ENCODE assay signal across 10 cellular contexts in genomic region chr1:94803517-94804441, GRCh38. TPM values are rescaled to one million over a fixed set of nuclear protein-coding genes. Genes with fewer than 3 reads are reported as not detected.
A peak's percentile ranks its signal among the peaks of the same experiment; 100 is the strongest.
DNase-seq lines count a peak whose midpoint lies in the region; TF ChIP-seq lines count a peak whose summit lies in the region.
"Had no signal": no experiment of that assay in that cellular context is flagged by ENCODE, and none has a peak within 500 bp of the region (broad histone marks: within the 10 kb centered on the region; RNA-seq: fewer than 3 reads in every experiment).

No MANE protein-coding gene starts in this region.

- H3K9me3 ChIP-seq in smooth muscle cell (replicated peaks; ENCODE audit: low read depth) = no peaks in the 10 kb centered on the region

- H3K4me3 Mint-ChIP-seq in brain (peak overlapping the region in 1 of 5 experiments; percentile 45), chondrocyte (ENCODE audit: unreplicated experiment) (no peak overlapping the region)
- H3K4me3 Mint-ChIP-seq: T-helper 1 cell treated with Interleukin-12 subunit alpha and Interleukin-12 subunit beta and Interleukin-4 antibody, amounts not matched to agents 30 μg/mL and 1 μg/mL, for 36 hours had no signal

- H3K79me2 ChIP-seq in smooth muscle cell (ENCODE audit: low read depth) = peaks cover 5% of the 10 kb centered on the region

- peaks cover 26% of the 10 kb centered on the region for H3K4me1 ChIP-seq in smooth muscle cell (ENCODE audit: low read depth)

- H3K4me2 ChIP-seq in smooth muscle cell = peak overlapping the region; percentile 16

- H3K36me3 ChIP-seq in smooth muscle cell (ENCODE audit: low read depth) (no peaks in the 10 kb centered on the region), H7 (replicated peaks; ENCODE audit: control insufficient read depth, insufficient read depth, low read length) (no peaks in the 10 kb centered on the region)

- H4K20me1 ChIP-seq in smooth muscle cell (ENCODE audit: low read depth) = no peaks in the 10 kb centered on the region

- peak overlapping the region; percentile 79 for H2AFZ ChIP-seq in smooth muscle cell (ENCODE audit: low read depth)

- H3K9me3 Mint-ChIP-seq in brain (no peaks in the 10 kb centered on the region), chondrocyte (ENCODE audit: low read depth) (no peaks in the 10 kb centered on the region)
- H3K9me3 Mint-ChIP-seq: T-helper 1 cell treated with Interleukin-12 subunit alpha and Interleukin-12 subunit beta and Interleukin-4 antibody, amounts not matched to agents 30 μg/mL and 1 μg/mL, for 36 hours had no signal

- H3K27ac ChIP-seq in smooth muscle cell (ENCODE audit: low read depth) = peak overlapping the region; percentile 55

- H3K27me3 Mint-ChIP-seq in brain = no peaks in the 10 kb centered on the region
- no peaks in the 10 kb centered on the region for H3K27me3 Mint-ChIP-seq in chondrocyte (ENCODE audit: low read depth)

- DNase-seq in NCI-H1694 treated with DMSO at 0.1 percent for 48 hours (lab: John Stamatoyannopoulos, UW) (peak; percentile 91), left kidney (ENCODE audit: low read depth, low spot score) (peak; percentile 66), smooth muscle cell (lab: John Stamatoyannopoulos, UW; ENCODE audit: unreplicated experiment) (no peak), NCI-H526 treated with DMSO at 0.1 percent for 48 hours (lab: John Stamatoyannopoulos, UW) (no peak), H7 (no peak), iPS-NIHi7 (ENCODE audit: extremely low spot score) (no peak), chondrocyte (ENCODE audit: low spot score) (no peak)
- DNase-seq: MM.1S had no signal

- H3K9ac ChIP-seq in smooth muscle cell (ENCODE audit: low read depth) = peak overlapping the region; percentile 27

- H3K4me1 Mint-ChIP-seq in brain (peaks cover 55% of the 10 kb centered on the region), chondrocyte (ENCODE audit: low read depth) (peaks cover 29% of the 10 kb centered on the region)

- WGBS in smooth muscle cell (ENCODE audit: low lambda C conversion rate) = 56% methylated on average over 8 of the region's 8 CpGs

- H3K36me3 Mint-ChIP-seq in brain (no peaks in the 10 kb centered on the region), chondrocyte (ENCODE audit: low read depth) (no peaks in the 10 kb centered on the region)

- TF ChIP-seq CTCF in brain (conservative IDR thresholded peaks at IDR 0.05) = no peak
- TF ChIP-seq CTCF in smooth muscle cell (IDR thresholded peaks at IDR 0.05; ENCODE audit: borderline replicate concordance, insufficient read depth, poor library complexity, severe bottlenecking) = no peak
- TF ChIP-seq CTCF in chondrocyte (IDR thresholded peaks at IDR 0.05) = no peak

- peaks cover 32% of the 10 kb centered on the region for H3F3A ChIP-seq in smooth muscle cell (ENCODE audit: low read depth)

- no peaks in the 10 kb centered on the region for H3K27me3 ChIP-seq in smooth muscle cell (ENCODE audit: low read depth)
- no peaks in the 10 kb centered on the region for H3K27me3 ChIP-seq in H7 (ENCODE audit: control insufficient read depth, insufficient read depth, low read length)

- H3K27ac Mint-ChIP-seq in brain = peak overlapping the region in 4 of 5 experiments; percentile 69 to 95 (median 86)
- H3K27ac Mint-ChIP-seq in chondrocyte (ENCODE audit: unreplicated experiment) = no peak overlapping the region
- H3K27ac Mint-ChIP-seq: T-helper 1 cell treated with Interleukin-12 subunit alpha and Interleukin-12 subunit beta and Interleukin-4 antibody, amounts not matched to agents 30 μg/mL and 1 μg/mL, for 36 hours had no signal

- no peak overlapping the region for H3K4me3 ChIP-seq in smooth muscle cell
- H3K4me3 ChIP-seq in H7 (ENCODE audit: insufficient read depth, low read depth, low read length) = no peak overlapping the region

RNA-seq across cellular contexts. Expression of gene SLC44A3, which starts 16.4 kb away (rescaled TPM):
- polyA plus RNA-seq in brain (ENCODE audit: insufficient read depth, low read depth, low replicate concordance) (3.9 TPM), smooth muscle cell (3.2 and 4.4 TPM in 2 replicates)
- total RNA-seq in smooth muscle cell (3.3 and 10.0 TPM in 2 replicates), chondrocyte (1.5 to 2.5 TPM (median 2.2 TPM) in 3 replicates)
- 0.83 and 1.5 TPM in 2 replicates for total RNA-seq in H7 (2014; rRNA removed; shearing (Covaris generic))

Comparison
In these comparisons a context has a peak if more than half of its experiments do, and no peak if none do; other contexts are left out.
1. DNase-seq: peak in NCI-H1694 treated with DMSO at 0.1 percent for 48 hours (single experiment) and left kidney (single experiment); none in smooth muscle cell (single experiment), NCI-H526 treated with DMSO at 0.1 percent for 48 hours (single experiment), H7 (single experiment), iPS-NIHi7 (single experiment) and chondrocyte (single experiment).